Comparison of ENCODE assay signal across 13 cellular contexts in the genomic region with DNA sequence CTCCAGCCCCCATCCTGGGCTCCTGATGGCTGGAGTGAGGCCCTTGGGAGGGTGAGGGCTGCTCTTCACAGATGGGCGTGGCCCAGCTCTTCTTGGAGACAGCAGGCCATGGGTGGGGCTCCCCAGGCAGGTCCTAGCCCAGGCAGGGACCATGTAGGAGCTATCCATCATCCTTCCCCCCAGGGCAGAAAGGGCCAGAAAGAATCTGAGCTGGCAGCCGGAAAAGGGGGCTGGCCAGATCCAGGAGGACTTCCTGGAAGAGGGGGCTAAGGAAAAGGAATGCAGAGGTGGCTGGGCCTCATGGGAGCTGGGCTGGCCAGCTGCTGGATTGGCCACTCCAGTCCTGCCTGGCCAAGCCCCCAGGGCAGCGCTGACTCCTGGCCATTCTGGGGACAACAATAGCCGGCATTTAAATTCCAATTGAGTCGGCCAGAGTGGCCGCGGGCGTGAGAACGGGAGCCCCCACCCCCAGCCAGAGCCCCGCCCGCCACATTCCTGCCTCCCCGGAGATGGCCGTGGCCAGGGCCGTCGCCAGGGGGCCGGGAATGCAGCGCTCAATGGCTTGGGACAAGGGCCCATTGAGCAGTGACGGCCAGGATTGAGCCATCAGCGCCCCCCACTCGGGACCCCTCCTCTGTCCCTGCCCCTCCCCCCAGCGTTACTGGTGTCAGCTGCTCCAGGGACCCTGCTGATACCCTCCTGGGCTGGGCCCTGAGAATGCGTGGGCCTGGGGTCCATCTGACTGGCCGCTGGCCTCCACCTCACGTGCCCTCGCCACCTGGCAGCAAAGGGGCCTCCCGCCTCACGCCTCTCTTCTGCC. TPM values are rescaled to one million over a fixed set of nuclear protein-coding genes. Genes with fewer than 3 reads are reported as not detected.
DNase-seq lines count a peak whose midpoint lies in the region; ATAC-seq and TF ChIP-seq lines count a peak whose summit lies in the region.
"Had no signal": no experiment of that assay in that cellular context is flagged by ENCODE, and none has a peak within 500 bp of the region (broad histone marks: within the 10 kb centered on the region; RNA-seq: fewer than 3 reads in every experiment).

No MANE protein-coding gene starts in this region.

- peak; percentile 11 for TF ChIP-seq CTCF in AG09309 (IDR thresholded peaks at IDR 0.05; ENCODE audit: control insufficient read depth, insufficient read depth, low read depth, low read length, missing control alignments)
- peak; percentile 66 for TF ChIP-seq CTCF in chondrocyte (IDR thresholded peaks at IDR 0.05)
- no peak for TF ChIP-seq CTCF in left lung (IDR thresholded peaks at IDR 0.05)
- TF ChIP-seq CTCF in spleen (IDR thresholded peaks at IDR 0.05 in 8 of 11, conservative IDR thresholded peaks at IDR 0.05 in 3 of 11), result no peak

- intact Hi-C loops in left lung (cut with DNase I) (no loop called here), spleen (cut with DNase I; ENCODE audit: low total_unique reads) (no loop called here)

- no peaks in the 10 kb centered on the region for H3K27me3 ChIP-seq in left lung
- H3K27me3 ChIP-seq in spleen (replicated peaks in 1 of 7), result peaks cover 0 to 11% (median 0%) of the 10 kb centered on the region in 7 donors
- H3K27me3 ChIP-seq: ascending aorta had no signal

- H3K4me3 Mint-ChIP-seq in chondrocyte (ENCODE audit: unreplicated experiment), result peak overlapping the region; percentile 12
- H3K4me3 Mint-ChIP-seq: CD4-positive, CD25-positive, alpha-beta regulatory T cell; stimulated activated effector memory CD8-positive, alpha-beta T cell treated with anti-CD3 and anti-CD28 coated beads, Interleukin-12 subunit alpha, Interleukin-12 subunit beta, amount 100 ng/mL, for 72 hours had no signal

- H3K4me1 ChIP-seq in left lung (no peaks in the 10 kb centered on the region), spleen (no peaks in the 10 kb centered on the region)
- H3K4me1 ChIP-seq: ascending aorta, sigmoid colon had no signal

- H3K9me3 ChIP-seq in left lung (no peaks in the 10 kb centered on the region), spleen (no peaks in the 10 kb centered on the region)
- H3K9me3 ChIP-seq: ascending aorta, sigmoid colon had no signal

- H3K27ac Mint-ChIP-seq in chondrocyte (ENCODE audit: unreplicated experiment), result no peak overlapping the region
- H3K27ac Mint-ChIP-seq: CD4-positive, CD25-positive, alpha-beta regulatory T cell; stimulated activated effector memory CD8-positive, alpha-beta T cell treated with anti-CD3 and anti-CD28 coated beads, Interleukin-12 subunit alpha, Interleukin-12 subunit beta, amount 100 ng/mL, for 72 hours had no signal

- no peaks in the 10 kb centered on the region for H3K27me3 Mint-ChIP-seq in chondrocyte (ENCODE audit: low read depth)
- H3K27me3 Mint-ChIP-seq: CD4-positive, CD25-positive, alpha-beta regulatory T cell had no signal

- WGBS in spleen, 5 donors, result 64 to 78% (median 71%) methylated on average over 20 to 27 of the region's 27 CpGs

- TF ChIP-seq POLR2A in spleen (IDR thresholded peaks at IDR 0.05), result no peak

- H3K9me3 Mint-ChIP-seq in chondrocyte (ENCODE audit: low read depth), result no peaks in the 10 kb centered on the region
- H3K9me3 Mint-ChIP-seq: CD4-positive, CD25-positive, alpha-beta regulatory T cell; stimulated activated effector memory CD8-positive, alpha-beta T cell treated with anti-CD3 and anti-CD28 coated beads, Interleukin-12 subunit alpha, Interleukin-12 subunit beta, amount 100 ng/mL, for 72 hours had no signal

- H3K4me3 ChIP-seq in AG09309 (ENCODE audit: control insufficient read depth, low read depth, low read length), result no peak overlapping the region
- no peak overlapping the region for H3K4me3 ChIP-seq in left lung
- H3K4me3 ChIP-seq in spleen, result no peak overlapping the region
- H3K4me3 ChIP-seq: ascending aorta, sigmoid colon had no signal

- H3K36me3 ChIP-seq in left lung, result no peaks in the 10 kb centered on the region
- no peaks in the 10 kb centered on the region for H3K36me3 ChIP-seq in spleen
- H3K36me3 ChIP-seq: ascending aorta, sigmoid colon had no signal

- H3K36me3 Mint-ChIP-seq in chondrocyte (ENCODE audit: low read depth), result no peaks in the 10 kb centered on the region
- H3K36me3 Mint-ChIP-seq: CD4-positive, CD25-positive, alpha-beta regulatory T cell; stimulated activated effector memory CD8-positive, alpha-beta T cell treated with anti-CD3 and anti-CD28 coated beads, Interleukin-12 subunit alpha, Interleukin-12 subunit beta, amount 100 ng/mL, for 72 hours had no signal

- ATAC-seq in left lung, result peak; percentile 56
- ATAC-seq: stimulated activated effector memory CD8-positive, alpha-beta T cell treated with anti-CD3 and anti-CD28 coated beads, Interleukin-12 subunit alpha, Interleukin-12 subunit beta, amount 100 ng/mL, for 72 hours had no signal

- H3K27ac ChIP-seq in left lung, result no peak overlapping the region
- no peak overlapping the region for H3K27ac ChIP-seq in spleen
- H3K27ac ChIP-seq: ascending aorta, sigmoid colon had no signal

- DNase-seq in AG09309 (ENCODE audit: low read depth), result no peak
- peak; percentile 62 for DNase-seq in HuH-7 (ENCODE audit: low spot score)
- no peak for DNase-seq in chondrocyte (ENCODE audit: low spot score)
- DNase-seq in left lung, result no peak
- DNase-seq in central memory CD4-positive, alpha-beta T cell, result no peak
- no peak for DNase-seq in spleen
- DNase-seq in NCI-H187 treated with DMSO at 0.1 percent for 48 hours (lab: John Stamatoyannopoulos, UW), result no peak
- DNase-seq in SIG-M5 (lab: John Stamatoyannopoulos, UW), result no peak
- DNase-seq: activated CD4-positive, alpha-beta T cell treated with anti-CD3 and anti-CD28 coated beads for 4 hours; CD4-positive, CD25-positive, alpha-beta regulatory T cell; sigmoid colon had no signal

- H3K4me1 Mint-ChIP-seq in chondrocyte (ENCODE audit: low read depth), result peaks cover 9% of the 10 kb centered on the region
- H3K4me1 Mint-ChIP-seq: CD4-positive, CD25-positive, alpha-beta regulatory T cell; stimulated activated effector memory CD8-positive, alpha-beta T cell treated with anti-CD3 and anti-CD28 coated beads, Interleukin-12 subunit alpha, Interleukin-12 subunit beta, amount 100 ng/mL, for 72 hours had no signal

RNA-seq across cellular contexts. Expression of gene FGFR3, which starts 15.1 kb away (rescaled TPM):
- total RNA-seq in chondrocyte (1.3 to 4.3 TPM (median 3.4 TPM) in 3 replicates), left lung (10 to 100 TPM; 10.8 to 13.5 TPM), spleen (1 to 10 TPM; 1.6 to 7.5 (median 4.0) TPM)
- 1 to 10 TPM; 1.0 to 4.8 (median 1.5) TPM for polyA plus RNA-seq in spleen
- polyA plus RNA-seq: CD4-positive, CD25-positive, alpha-beta regulatory T cell had no signal

RNA-seq across cellular contexts. Expression of gene TACC3, which starts 56.7 kb away (rescaled TPM):
- total RNA-seq in chondrocyte (15.9 to 20.9 TPM (median 19.3 TPM) in 3 replicates), left lung (10 to 100 TPM; 20.3 to 28.1 TPM), spleen (10 to 100 TPM; 33.3 to 84.4 (median 56.5) TPM)
- 10 to 100 TPM; 49.7 to 56.6 (median 50.3) TPM for polyA plus RNA-seq in spleen

RNA-seq across cellular contexts. Expression of gene TMEM129, which starts 56.9 kb away (rescaled TPM):
- total RNA-seq in chondrocyte (37.0 to 56.2 TPM (median 43.0 TPM) in 3 replicates), left lung (10 to 100 TPM; 36.8 to 41.1 TPM), spleen (10 to 100 TPM; 24.2 to 51.0 (median 34.7) TPM)
- 10 to 100 TPM; 17.2 to 32.7 (median 21.9) TPM for polyA plus RNA-seq in spleen

Comparison
In these comparisons a context has a peak if more than half of its experiments do, and no peak if none do; other contexts are left out.
1. CTCF ChIP-seq: peak in AG09309 (single experiment) and chondrocyte (single experiment); none in left lung (0 of 2) and spleen (0 of 11).